ENCODE assay signal across 9 cellular contexts in the genomic region with DNA sequence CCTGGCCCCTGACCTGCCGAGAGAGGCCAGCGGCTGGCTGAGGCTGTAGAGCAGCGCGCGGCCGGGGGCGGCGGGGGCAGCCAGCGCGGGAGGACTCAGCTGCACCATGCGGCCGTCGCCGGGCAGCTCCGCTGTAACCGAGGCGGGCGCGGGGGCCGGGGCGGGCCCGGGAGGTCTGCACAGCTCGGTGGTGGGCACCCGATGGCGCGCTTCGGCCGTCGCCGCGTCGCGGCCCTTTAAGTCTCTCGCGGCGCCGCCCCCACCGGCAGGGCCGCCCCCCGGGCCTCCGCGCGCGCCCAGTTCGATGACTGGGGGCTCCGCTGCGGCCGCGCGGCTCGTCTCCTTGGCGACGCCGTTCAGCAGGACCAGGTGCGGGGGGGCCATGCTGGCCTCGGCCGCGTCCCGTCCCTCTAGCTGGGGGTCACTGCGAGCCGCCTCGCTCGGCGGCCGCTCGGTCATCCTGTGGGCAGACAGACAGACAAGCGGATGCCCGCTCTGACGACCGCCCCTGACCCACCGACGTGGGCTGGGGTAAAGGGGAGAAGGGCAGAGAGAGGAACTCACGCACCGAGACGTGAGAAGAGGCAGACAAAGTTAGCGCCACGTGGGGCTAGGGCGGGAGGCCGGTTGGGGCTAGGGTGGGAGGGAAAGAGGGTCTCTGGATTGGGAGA. TPM values are rescaled to one million over a fixed set of nuclear protein-coding genes. Genes with fewer than 3 reads are reported as not detected.
DNase-seq lines count a peak whose midpoint lies in the region; ATAC-seq and TF ChIP-seq lines count a peak whose summit lies in the region.
"Had no signal": no experiment of that assay in that cellular context is flagged by ENCODE, and none has a peak within 500 bp of the region (broad histone marks: within the 10 kb centered on the region; RNA-seq: fewer than 3 reads in every experiment).

No MANE protein-coding gene starts in this region.

- H3K4me1 ChIP-seq in breast epithelium (peaks cover 0 to 7% of the 10 kb centered on the region in 2 donors), body of pancreas (peaks cover 21% of the 10 kb centered on the region), mesodermal cell (ENCODE audit: control insufficient read depth, insufficient read depth, low read length, poor library complexity, severe bottlenecking) (peaks cover 7% of the 10 kb centered on the region), upper lobe of left lung (peaks cover 21 to 43% (median 23%) of the 10 kb centered on the region in 4 donors)

- WGBS in body of pancreas, 2 donors: 1 to 11% methylated on average over 11 to 78 of the region's 79 CpGs
- whole genome bisulfite sequencing in mesodermal cell (ENCODE audit: insufficient coverage in 2 of 2), 2 experiments: 0 to 1% methylated on average over 44 to 66 of the region's 79 CpGs
- WGBS in upper lobe of left lung, 2 donors: 2% methylated on average over 11 to 23 of the region's 79 CpGs

- H3K27me3 Mint-ChIP-seq in MCF 10A (ENCODE audit: insufficient read depth, unreplicated experiment): peaks cover 13% of the 10 kb centered on the region

- H3K4me1 Mint-ChIP-seq in MCF 10A (ENCODE audit: insufficient read depth, unreplicated experiment): no peaks in the 10 kb centered on the region

- no TSS peak for BruUV-seq in MCF 10A (replicated peaks; lab: Mats Ljungman, UMichigan)

- H3K36me3 Mint-ChIP-seq in MCF 10A (ENCODE audit: insufficient read depth, unreplicated experiment): peaks cover 6% of the 10 kb centered on the region

- H3K27me3 ChIP-seq in breast epithelium (peaks cover 4 to 93% of the 10 kb centered on the region in 2 donors), body of pancreas (peaks cover 9 to 32% of the 10 kb centered on the region in 2 donors), upper lobe of left lung (peaks cover 0 to 45% (median 28%) of the 10 kb centered on the region in 4 donors)

- H3K4me3 Mint-ChIP-seq in MCF 10A (ENCODE audit: unreplicated experiment): no peak overlapping the region

- no peaks in the 10 kb centered on the region for H3K9me3 ChIP-seq in breast epithelium
- H3K9me3 ChIP-seq in body of pancreas: no peaks in the 10 kb centered on the region
- no peaks in the 10 kb centered on the region for H3K9me3 ChIP-seq in mesodermal cell (ENCODE audit: control insufficient read depth, low read length)
- H3K9me3 ChIP-seq in upper lobe of left lung: no peaks in the 10 kb centered on the region

- no peak for TF ChIP-seq EP300 in upper lobe of left lung (IDR thresholded peaks at IDR 0.05)

- no peak overlapping the region for H3K27ac Mint-ChIP-seq in MCF 10A (ENCODE audit: low read depth, unreplicated experiment)

- H3K36me3 ChIP-seq in breast epithelium (no peaks in the 10 kb centered on the region), body of pancreas (replicated peaks in 1 of 2; ENCODE audit: insufficient read depth in 1 of 2, low read depth in 2 of 2) (no peaks in the 10 kb centered on the region), mesodermal cell (ENCODE audit: control insufficient read depth, insufficient read depth, low read length) (no peaks in the 10 kb centered on the region), upper lobe of left lung (peaks cover 0 to 19% (median 0%) of the 10 kb centered on the region in 4 donors)

- POLR2A ChIA-PET in MCF 10A (lab: Yijun Ruan, JAX): no interaction called here

- TF ChIP-seq POLR2A in breast epithelium (IDR thresholded peaks at IDR 0.05) (no peak), body of pancreas (IDR thresholded peaks at IDR 0.05) (no peak), upper lobe of left lung (IDR thresholded peaks at IDR 0.05) (no peak)

- H3K4me3 ChIP-seq in breast epithelium (peak overlapping the region; percentile 15 to 63 (median 32)), body of pancreas (no peak overlapping the region), mesodermal cell (ENCODE audit: extremely low read depth, insufficient read depth, low read length, poor library complexity, severe bottlenecking) (peak overlapping the region; percentile 31), upper lobe of left lung (peak overlapping the region in 3 of 4 donors; percentile 34 to 46 (median 44))

- no peak overlapping the region for H3K27ac ChIP-seq in breast epithelium
- H3K27ac ChIP-seq in body of pancreas: no peak overlapping the region
- no peak overlapping the region for H3K27ac ChIP-seq in mesodermal cell (ENCODE audit: low read depth, low read length, severe bottlenecking)
- peak overlapping the region; percentile 52 to 91 (median 72) for H3K27ac ChIP-seq in upper lobe of left lung

- no peak for TF ChIP-seq CTCF in breast epithelium (IDR thresholded peaks at IDR 0.05)
- no peak for TF ChIP-seq CTCF in MCF 10A (IDR thresholded peaks at IDR 0.05; ENCODE audit: unreplicated experiment)
- TF ChIP-seq CTCF in body of pancreas (IDR thresholded peaks at IDR 0.05): no peak
- TF ChIP-seq CTCF in upper lobe of left lung (IDR thresholded peaks at IDR 0.05): peak in 1 of 6 experiments; percentile 19

- ATAC-seq in body of pancreas: peak; percentile 40
- ATAC-seq in upper lobe of left lung (ENCODE audit: low FRiP score in 2 of 2): peak in 1 of 2 donors; percentile 32
- ATAC-seq in HG03442 (IDR thresholded peaks at IDR 0.05; ENCODE audit: unreplicated experiment): no peak

- no peak for DNase-seq in breast epithelium (ENCODE audit: low spot score in 2 of 2)
- DNase-seq in MCF 10A (ENCODE audit: unreplicated experiment): no peak
- no peak for DNase-seq in body of pancreas
- peak in 1 of 2 donors; percentile 89 for DNase-seq in upper lobe of left lung
- DNase-seq in AML-193 (lab: John Stamatoyannopoulos, UW): no peak
- DNase-seq in A172 (ENCODE audit: low spot score): no peak
- DNase-seq: NCI-H2029 treated with DMSO at 0.1 percent for 48 hours had no signal

- intact Hi-C loops in breast epithelium (cut with DNase I; ENCODE audit: low total_unique reads): no loop called here
- intact Hi-C loops in MCF 10A (cut with micrococcal nuclease): no loop called here
- intact Hi-C loops in body of pancreas (cut with DNase I): no loop called here

- H3K9me3 Mint-ChIP-seq in MCF 10A (ENCODE audit: unreplicated experiment): no peaks in the 10 kb centered on the region

- CTCF ChIA-PET in MCF 10A (lab: Yijun Ruan, JAX): interaction anchor here (0.6 kb wide), 2 partner anchors 32 to 133 kb away, joined by 3 read pairs; no protein-coding TSS in a partner anchor

RNA-seq across cellular contexts. Expression of a gene that starts 6.5 kb away (rescaled TPM):
- 1 to 10 TPM; 2.3 to 6.2 (median 5.1) TPM for total RNA-seq in breast epithelium
- total RNA-seq in MCF 10A (2022): not detected in 2 replicates
- total RNA-seq in body of pancreas: 1 to 10 TPM; 2.3 to 2.6 TPM
- 10.4 TPM for polyA plus RNA-seq in mesodermal cell (2013, experiment 1 of 2)
- polyA plus RNA-seq in mesodermal cell (2013, experiment 2 of 2): 6.3 TPM
- total RNA-seq in upper lobe of left lung: 10 to 100 TPM in 4 of 6 donors, 1 to 10 TPM in 2; 4.2 to 16.4 (median 10.8) TPM
- total RNA-seq in A172 (2014; rRNA removed; shearing (Covaris generic)): not detected in 2 replicates

RNA-seq across cellular contexts. Expression of a gene that starts 35.7 kb away (rescaled TPM):
- total RNA-seq in breast epithelium: 10 to 100 TPM in 2 of 3 donors, 1 to 10 TPM in 1; 2.2 to 69.4 (median 42.3) TPM
- 17.9 and 19.6 TPM in 2 replicates for total RNA-seq in MCF 10A (2022)
- total RNA-seq in body of pancreas: 10 to 100 TPM; 54.2 to 56.4 TPM
- not detected for polyA plus RNA-seq in mesodermal cell (2013, experiment 1 of 2)
- polyA plus RNA-seq in mesodermal cell (2013, experiment 2 of 2): not detected
- total RNA-seq in upper lobe of left lung: 10 to 100 TPM; 17.8 to 57.6 (median 41.4) TPM
- 0.79 and 6.0 TPM in 2 replicates for total RNA-seq in A172 (2014; rRNA removed; shearing (Covaris generic))

Comparison
In these comparisons a context has a peak if more than half of its experiments do, and no peak if none do; other contexts are left out.
1. H3K27ac ChIP-seq: peak in upper lobe of left lung (4 of 4); none in breast epithelium (0 of 2), body of pancreas (0 of 4) and mesodermal cell (single experiment).
2. H3K4me3 ChIP-seq: peak in breast epithelium (3 of 3), mesodermal cell (single experiment) and upper lobe of left lung (3 of 4); none in body of pancreas (0 of 2).